10 cellular contexts compared by ENCODE assay signal in genomic region chr14:25411933-25412757, GRCh38.
DNase-seq lines count a peak whose midpoint lies in the region; ATAC-seq and TF ChIP-seq lines count a peak whose summit lies in the region.
"Had no signal": no experiment of that assay in that cellular context is flagged by ENCODE, and none has a peak within 500 bp of the region (broad histone marks: within the 10 kb centered on the region; RNA-seq: fewer than 3 reads in every experiment).

No MANE protein-coding gene starts in this region.

- H3K4me3 ChIP-seq in OCI-LY3 (ENCODE audit: low read length): no peak overlapping the region
- no peak overlapping the region for H3K4me3 ChIP-seq in fibroblast of the aortic adventitia (ENCODE audit: low read depth, low read length)

- H3K36me3 ChIP-seq in OCI-LY3 (replicated peaks; ENCODE audit: low read depth, low read length): no peaks in the 10 kb centered on the region

- H3K27ac ChIP-seq in OCI-LY3 (ENCODE audit: low read length): no peak overlapping the region
- no peak overlapping the region for H3K27ac ChIP-seq in substantia nigra (ENCODE audit: low read depth, low read length, poor library complexity, severe bottlenecking)

- H3K4me2 ChIP-seq in OCI-LY3 (ENCODE audit: low read length): no peak overlapping the region

- TF ChIP-seq CTCF in OCI-LY3 (IDR thresholded peaks at IDR 0.05; ENCODE audit: low read depth, low read length) (peak; percentile 38; the same call in 1 of the 2 replicates), fibroblast of the aortic adventitia (IDR thresholded peaks at IDR 0.05; ENCODE audit: insufficient read depth, low read length) (no peak)

- H2AFZ ChIP-seq in OCI-LY3 (ENCODE audit: low read depth, low read length): no peak overlapping the region

- no peak for ATAC-seq in HG03025 (IDR thresholded peaks at IDR 0.05; ENCODE audit: low FRiP score, unreplicated experiment)
- ATAC-seq: right cardiac atrium had no signal

- no peak overlapping the region for H3K9ac ChIP-seq in OCI-LY3 (ENCODE audit: low read length)

- H3K4me1 ChIP-seq in OCI-LY3 (ENCODE audit: low read length): no peaks in the 10 kb centered on the region

- peaks cover 7% of the 10 kb centered on the region for H3K27me3 ChIP-seq in OCI-LY3 (ENCODE audit: low read depth, low read length)

- no peaks in the 10 kb centered on the region for H4K20me1 ChIP-seq in OCI-LY3 (ENCODE audit: insufficient read depth, low read length)

- DNase-seq in NCI-H510A treated with DMSO at 0.1 percent for 48 hours (lab: John Stamatoyannopoulos, UW): peak; percentile 48
- DNase-seq in NCI-H510A (lab: John Stamatoyannopoulos, UW): no peak
- DNase-seq in fibroblast of the aortic adventitia (ENCODE audit: low read depth): peak; percentile 14
- peak in 38 of 49 donors; percentile 5 to 75 (median 33) for DNase-seq in substantia nigra (lab: John Stamatoyannopoulos, UW)
- no peak for DNase-seq in NCI-H1436 (lab: John Stamatoyannopoulos, UW)
- DNase-seq in HUDEP-2 (lab: John Stamatoyannopoulos, UW; ENCODE audit: unreplicated experiment in 76 of 76): no peak
- DNase-seq: CD8-positive, alpha-beta memory T cell; right cardiac atrium had no signal

- H3K9me3 ChIP-seq in OCI-LY3 (ENCODE audit: insufficient read depth, low read length): no peaks in the 10 kb centered on the region

- no peaks in the 10 kb centered on the region for H3K79me2 ChIP-seq in OCI-LY3 (ENCODE audit: low read length)

Comparison
In these comparisons a context has a peak if more than half of its experiments do, and no peak if none do; other contexts are left out.
1. DNase-seq: peak in NCI-H510A treated with DMSO at 0.1 percent for 48 hours (single experiment), fibroblast of the aortic adventitia (single experiment) and substantia nigra (38 of 49); none in NCI-H510A (single experiment), NCI-H1436 (single experiment) and HUDEP-2 (0 of 76).